ENCODE assay signal across 8 cellular contexts in genomic region chr2:181586569-181587076, GRCh38.
DNase-seq lines count a peak whose midpoint lies in the region; ATAC-seq, FAIRE-seq and TF ChIP-seq lines count a peak whose summit lies in the region.

No MANE protein-coding gene starts in this region.

- peaks cover 17% of the 10 kb centered on the region for H3K4me1 ChIP-seq in SJCRH30
- H3K4me1 ChIP-seq in small intestine (ENCODE audit: control insufficient read depth in 2 of 2, insufficient read depth in 1 of 2, low read depth in 1 of 2, low read length in 1 of 2), result peaks cover 2 to 3% of the 10 kb centered on the region in 2 donors
- peaks cover 0 to 4% of the 10 kb centered on the region in 2 experiments; a peak in 2 of 4 replicates for H3K4me1 ChIP-seq in SK-N-SH (ENCODE audit: control insufficient read depth in 1 of 2, insufficient read depth in 2 of 2, low read depth in 1 of 2, low read length in 1 of 2)
- H3K4me1 ChIP-seq in transverse colon, result no peaks in the 10 kb centered on the region

- H2AFZ ChIP-seq in SK-N-SH (ENCODE audit: low read depth), result no peak overlapping the region

- H3K9me2 ChIP-seq in SK-N-SH, result no peaks in the 10 kb centered on the region

- H3K4me3 ChIP-seq in SJCRH30 (no peak overlapping the region), small intestine (ENCODE audit: low read depth in 1 of 2, low read length in 2 of 2) (peak overlapping the region in 1 of 2 donors; percentile 25), SK-N-SH (ENCODE audit: low read depth in 2 of 2, low read length in 1 of 2) (no peak overlapping the region), transverse colon (no peak overlapping the region)

- peak; percentile 96 for ATAC-seq in GM19467 (IDR thresholded peaks at IDR 0.05; ENCODE audit: unreplicated experiment)
- ATAC-seq in HG03457 (IDR thresholded peaks at IDR 0.05; ENCODE audit: unreplicated experiment), result peak; percentile 95

- no peak for TF ChIP-seq POLR2A in transverse colon (IDR thresholded peaks at IDR 0.05)

- POLR2A ChIA-PET in SK-N-SH (lab: Yijun Ruan, JAX), result no interaction called here

- H3K9me3 ChIP-seq in SJCRH30 (replicated peaks), result no peaks in the 10 kb centered on the region
- no peaks in the 10 kb centered on the region for H3K9me3 ChIP-seq in small intestine (ENCODE audit: control insufficient read depth, low read depth)
- H3K9me3 ChIP-seq in SK-N-SH, result no peaks in the 10 kb centered on the region
- no peaks in the 10 kb centered on the region for H3K9me3 ChIP-seq in transverse colon

- no peaks in the 10 kb centered on the region for H3K79me2 ChIP-seq in SK-N-SH (ENCODE audit: insufficient read depth)

- TF ChIP-seq RAD21 in SK-N-SH (IDR thresholded peaks at IDR 0.05; ENCODE audit: low read length), result no peak

- TF ChIP-seq CTCF in SK-N-SH (IDR thresholded peaks at IDR 0.05) (no peak), transverse colon (IDR thresholded peaks at IDR 0.05) (no peak)

- H3K27me3 ChIP-seq in SJCRH30, result no peaks in the 10 kb centered on the region
- H3K27me3 ChIP-seq in small intestine (ENCODE audit: control insufficient read depth in 2 of 2, insufficient read depth in 2 of 2, low read length in 2 of 2), result no peaks in the 10 kb centered on the region
- no peaks in the 10 kb centered on the region for H3K27me3 ChIP-seq in SK-N-SH (ENCODE audit: insufficient read depth)
- peaks cover 3% of the 10 kb centered on the region for H3K27me3 ChIP-seq in transverse colon

- H3K27ac ChIP-seq in SJCRH30 (peak overlapping the region; percentile 51), small intestine (ENCODE audit: low read depth in 1 of 2, low read length in 1 of 2) (peak overlapping the region in 1 of 2 donors; percentile 64), SK-N-SH (ENCODE audit: low read depth in 2 of 2, low read length in 1 of 2) (no peak overlapping the region), transverse colon (no peak overlapping the region)

- intact Hi-C loops in transverse colon (cut with DNase I; ENCODE audit: low total_unique reads), result no loop called here

- in situ Hi-C loops in transverse colon (cut with MboI; ENCODE audit: low pct_ligation_motif_present in 1 of 4, low pct_unique_long_range_greater_than_20kb in 1 of 4, low sequenced_read_pairs in 3 of 4), result no loop called here

- no peak for TF ChIP-seq EP300 in SK-N-SH (IDR thresholded peaks at IDR 0.05; ENCODE audit: borderline replicate concordance in 1 of 2, low read depth in 1 of 2, low read length in 1 of 2)
- no peak for TF ChIP-seq EP300 in transverse colon (IDR thresholded peaks at IDR 0.05; ENCODE audit: low read depth)

- H3K4me2 ChIP-seq in SK-N-SH, result no peak overlapping the region

- no peaks in the 10 kb centered on the region for H3F3A ChIP-seq in SK-N-SH (replicated peaks; ENCODE audit: insufficient read depth)

- H3K36me3 ChIP-seq in SJCRH30 (no peaks in the 10 kb centered on the region), small intestine (ENCODE audit: control insufficient read depth in 2 of 2, insufficient read depth in 2 of 2, low read length in 2 of 2) (no peaks in the 10 kb centered on the region), SK-N-SH (replicated peaks in 1 of 2; ENCODE audit: control insufficient read depth in 1 of 2, insufficient read depth in 2 of 2, low read length in 1 of 2) (no peaks in the 10 kb centered on the region), transverse colon (no peaks in the 10 kb centered on the region)

- CTCF ChIA-PET in SK-N-SH (lab: Yijun Ruan, JAX), result interaction anchor here (1.2 to 7.8 kb wide), 2 partner anchors 14 to 1462 kb away, joined by 3 to 45 read pairs; no protein-coding TSS in a partner anchor

- no peaks in the 10 kb centered on the region for H4K20me1 ChIP-seq in SK-N-SH (ENCODE audit: insufficient read depth)

- peak; percentile 75 for FAIRE-seq in small intestine (lab: Jason Lieb, UNC)

- H3K9ac ChIP-seq in SK-N-SH, result no peak overlapping the region

- WGBS in small intestine, 3 donors, result 3 to 15% (median 8%) methylated on average over 4 of the region's 4 CpGs
- WGBS in SK-N-SH (ENCODE audit: low lambda C conversion rate), result 71% methylated on average over 4 of the region's 4 CpGs
- WGBS in transverse colon (ENCODE audit: low coverage in 1 of 2), 2 donors, result 0 to 27% methylated on average over 3 to 4 of the region's 4 CpGs

- DNase-seq in DMS53 treated with DMSO at 0.1 percent for 48 hours (lab: John Stamatoyannopoulos, UW; ENCODE audit: unreplicated experiment), result peak; percentile 98
- DNase-seq in SJCRH30, result peak; percentile 80 to 88
- DNase-seq in small intestine, result peak; percentile 77
- no peak for DNase-seq in SK-N-SH
- no peak for DNase-seq in CD1c-positive myeloid dendritic cell (ENCODE audit: extremely low spot score)
- DNase-seq in transverse colon, result no peak

TF ChIP-seq in SK-N-SH, 30 proteins besides CTCF, POLR2A, EP300 and RAD21:
- TF ChIP-seq ZBTB33 (IDR thresholded peaks at IDR 0.05; ENCODE audit: borderline replicate concordance, low read depth), result no peak
TF ChIP-seq in SK-N-SH: peak in this region for 0.

Comparison
In these comparisons a context has a peak if more than half of its experiments do, and no peak if none do; other contexts are left out.
1. DNase-seq: peak in DMS53 treated with DMSO at 0.1 percent for 48 hours (single experiment), SJCRH30 (2 of 2) and small intestine (single experiment); none in SK-N-SH (single experiment), CD1c-positive myeloid dendritic cell (single experiment) and transverse colon (single experiment).